In genomic region chr3:196985954-196986885, GRCh38 we compare ENCODE assay signal across 20 cellular contexts. TPM values are rescaled to one million over a fixed set of nuclear protein-coding genes. Genes with fewer than 3 reads are reported as not detected.
DNase-seq lines count a peak whose midpoint lies in the region; FAIRE-seq and TF ChIP-seq lines count a peak whose summit lies in the region.
"Had no signal": no experiment of that assay in that cellular context is flagged by ENCODE, and none has a peak within 500 bp of the region (broad histone marks: within the 10 kb centered on the region; RNA-seq: fewer than 3 reads in every experiment).

No MANE protein-coding gene starts in this region.

- 94% methylated on average over 9 of the region's 9 CpGs; no CpG with 5 or more reads in 1 of the 2 experiments for WGBS in H1 (ENCODE audit: extremely low coverage in 1 of 2, insufficient coverage in 1 of 2, insufficient read length in 1 of 2, insufficient replicate concordance in 2 of 2, low coverage in 1 of 2, low lambda C conversion rate in 2 of 2, missing lambda C conversion rate in 1 of 2), 2 experiments

- no peak overlapping the region for H3K4me3 ChIP-seq in AG04449 (ENCODE audit: low read depth, low read length)
- H3K4me3 ChIP-seq in H1 (ENCODE audit: extremely low read depth in 1 of 4, insufficient read depth in 2 of 4, low read depth in 3 of 4, low read length in 4 of 4): no peak overlapping the region
- H3K4me3 ChIP-seq in neural progenitor cell: no peak overlapping the region
- H3K4me3 ChIP-seq in breast epithelium: no peak overlapping the region
- H3K4me3 ChIP-seq: esophagus squamous epithelium, transverse colon had no signal

- TF ChIP-seq RAD21 in H1 (IDR thresholded peaks at IDR 0.05 in 1 of 2, conservative IDR thresholded peaks at IDR 0.05 in 1 of 2; ENCODE audit: low read depth in 2 of 2, low read length in 2 of 2): no peak

- no peak for TF ChIP-seq EP300 in H1 (IDR thresholded peaks at IDR 0.05; ENCODE audit: borderline replicate concordance in 1 of 2, low read depth in 2 of 2, low read length in 2 of 2)

- H3K9me3 Mint-ChIP-seq in HFFc6: peaks cover 8% of the 10 kb centered on the region
- peaks cover 13% of the 10 kb centered on the region for H3K9me3 Mint-ChIP-seq in neural progenitor cell
- H3K9me3 Mint-ChIP-seq in T-helper 2 cell treated with Interferon-gamma antibody and Interleukin-4, amounts not matched to agents 5 μg/mL and 100 μg/mL, for 36 hours: peaks cover 14% of the 10 kb centered on the region

- H3K4me3 Mint-ChIP-seq in HFFc6: no peak overlapping the region
- no peak overlapping the region for H3K4me3 Mint-ChIP-seq in neural progenitor cell
- H3K4me3 Mint-ChIP-seq in T-helper 2 cell treated with Interferon-gamma antibody and Interleukin-4, amounts not matched to agents 5 μg/mL and 100 μg/mL, for 36 hours: no peak overlapping the region
- H3K4me3 Mint-ChIP-seq: activated CD4-positive, alpha-beta memory T cell treated with anti-CD3 and anti-CD28 coated beads for 36 hours; activated naive CD8-positive, alpha-beta T cell treated with anti-CD3 and anti-CD28 coated beads for 36 hours; nephron; T-helper 1 cell treated with Interleukin-12 subunit alpha and Interleukin-12 subunit beta and Interleukin-4 antibody, amounts not matched to agents 30 μg/mL and 1 μg/mL, for 36 hours had no signal

- no peak for DNase-seq in AG04449 (ENCODE audit: low read depth, low spot score)
- no peak for DNase-seq in HFFc6
- no peak for DNase-seq in H1 (ENCODE audit: low read depth in 1 of 2, low spot score in 2 of 2)
- DNase-seq in neural progenitor cell (ENCODE audit: low spot score): no peak
- DNase-seq in breast epithelium (ENCODE audit: low spot score in 2 of 2): no peak
- no peak for DNase-seq in NCI-H748 (lab: John Stamatoyannopoulos, UW; ENCODE audit: unreplicated experiment)
- DNase-seq in T-helper 2 cell treated with Interferon-gamma antibody and Interleukin-4, amounts not matched to agents 5 μg/mL and 100 μg/mL, for 36 hours (ENCODE audit: low spot score): no peak
- no peak for DNase-seq in activated T-cell treated with anti-CD3 and anti-CD28 coated beads, Interleukin-2, amount 50 U/mL, for 48 hours
- DNase-seq: activated CD4-positive, alpha-beta memory T cell treated with anti-CD3 and anti-CD28 coated beads for 36 hours; activated naive CD8-positive, alpha-beta T cell treated with anti-CD3 and anti-CD28 coated beads for 36 hours; esophagus squamous epithelium; NCI-H1092 treated with DMSO at 0.1 percent for 48 hours; NCI-H524; retina; SHP77; stimulated activated naive CD4-positive, alpha-beta T cell; transverse colon; WERI-Rb-1 had no signal

- H3K4me1 ChIP-seq in H1 (replicated peaks in 1 of 4; ENCODE audit: control insufficient read depth in 3 of 4, insufficient read depth in 4 of 4, low read length in 3 of 4) (no peaks in the 10 kb centered on the region), neural progenitor cell (no peaks in the 10 kb centered on the region), breast epithelium (no peaks in the 10 kb centered on the region)
- H3K4me1 ChIP-seq: esophagus squamous epithelium had no signal

- no peaks in the 10 kb centered on the region for H3K36me3 ChIP-seq in H1 (ENCODE audit: control insufficient read depth in 2 of 4, insufficient read depth in 4 of 4, low read length in 3 of 4)
- no peaks in the 10 kb centered on the region for H3K36me3 ChIP-seq in neural progenitor cell
- H3K36me3 ChIP-seq in breast epithelium: no peaks in the 10 kb centered on the region
- H3K36me3 ChIP-seq: esophagus squamous epithelium, transverse colon, WERI-Rb-1 had no signal

- no peaks in the 10 kb centered on the region for H3K23me2 ChIP-seq in H1 (ENCODE audit: low read depth, low read length)

- H4K20me1 ChIP-seq in H1 (replicated peaks in 1 of 2; ENCODE audit: control insufficient read depth in 1 of 2, insufficient read depth in 2 of 2, low read length in 2 of 2) (peaks cover 0 to 1% of the 10 kb centered on the region in 2 experiments), neural progenitor cell (ENCODE audit: low read depth) (no peaks in the 10 kb centered on the region)

- no peak for TF ChIP-seq POLR2A in H1 (IDR thresholded peaks at IDR 0.05; ENCODE audit: control extremely low read depth in 1 of 2, low read depth in 2 of 2, low read length in 2 of 2)
- TF ChIP-seq POLR2A in breast epithelium (IDR thresholded peaks at IDR 0.05): no peak

- peaks cover 6% of the 10 kb centered on the region; the same call in 1 of the 2 replicates for H3K36me3 Mint-ChIP-seq in HFFc6 (ENCODE audit: low read depth)
- H3K36me3 Mint-ChIP-seq in neural progenitor cell: peaks cover 3% of the 10 kb centered on the region
- H3K36me3 Mint-ChIP-seq in T-helper 2 cell treated with Interferon-gamma antibody and Interleukin-4, amounts not matched to agents 5 μg/mL and 100 μg/mL, for 36 hours (ENCODE audit: low read depth): no peaks in the 10 kb centered on the region
- H3K36me3 Mint-ChIP-seq: activated CD4-positive, alpha-beta memory T cell treated with anti-CD3 and anti-CD28 coated beads for 36 hours had no signal

- peak; percentile 13 for TF ChIP-seq CTCF in AG04449 (IDR thresholded peaks at IDR 0.05; ENCODE audit: insufficient read depth, low read length, missing control alignments)
- TF ChIP-seq CTCF in HFFc6 (IDR thresholded peaks at IDR 0.05): peak; percentile 58
- TF ChIP-seq CTCF in H1 (IDR thresholded peaks at IDR 0.05; ENCODE audit: control extremely low read depth in 1 of 3, insufficient read depth in 1 of 3, low read depth in 1 of 3, low read length in 3 of 3): peak in 1 of 3 experiments; percentile 18; a peak in 2 of 4 replicates
- TF ChIP-seq CTCF in neural progenitor cell (IDR thresholded peaks at IDR 0.05): peak; percentile 9
- no peak for TF ChIP-seq CTCF in breast epithelium (IDR thresholded peaks at IDR 0.05)

- no peak overlapping the region for H2AFZ ChIP-seq in H1 (ENCODE audit: low read length)
- H2AFZ ChIP-seq in neural progenitor cell (replicated peaks): no peak overlapping the region

- H3K9ac ChIP-seq in H1 (replicated peaks in 1 of 4; ENCODE audit: extremely low read depth in 1 of 4, low read depth in 3 of 4, low read length in 3 of 4): no peak overlapping the region
- no peak overlapping the region for H3K9ac ChIP-seq in neural progenitor cell

- H2BK5ac ChIP-seq in H1 (ENCODE audit: low read depth, low read length): no peak overlapping the region

- H3K27ac ChIP-seq in H1 (ENCODE audit: low read depth, low read length) (no peak overlapping the region), neural progenitor cell (no peak overlapping the region), breast epithelium (no peak overlapping the region)
- H3K27ac ChIP-seq: esophagus squamous epithelium, transverse colon, WERI-Rb-1 had no signal

- H3K4me2 ChIP-seq in H1 (ENCODE audit: insufficient read depth in 1 of 2, low read depth in 2 of 2, low read length in 2 of 2): no peak overlapping the region
- no peak overlapping the region for H3K4me2 ChIP-seq in neural progenitor cell

- no peak overlapping the region for H2BK12ac ChIP-seq in H1 (ENCODE audit: low read depth, low read length)

- no peak for FAIRE-seq in H1 (lab: Jason Lieb, UNC)

- no peak overlapping the region for H2BK15ac ChIP-seq in H1 (ENCODE audit: low read length)

- CTCF ChIA-PET in AG04449 (lab: Yijun Ruan, JAX) (interaction anchor here (0.6 to 1.8 kb wide), 4 partner anchors 8 to 18 kb away, joined by 3 to 7 read pairs (median 4); no protein-coding TSS in a partner anchor), H1 (lab: Charles Lee; ENCODE audit: partially characterized antibody) (interaction anchor here (0.7 to 1.5 kb wide), 9 partner anchors 8 to 945 kb away, joined by 3 to 5 read pairs (median 4); no protein-coding TSS in a partner anchor)

- H3K4ac ChIP-seq in H1 (replicated peaks; ENCODE audit: insufficient read length, low read depth, low read length): no peak overlapping the region

- no peak overlapping the region for H3K56ac ChIP-seq in H1 (replicated peaks; ENCODE audit: insufficient read length, low read depth, low read length)

- no peak overlapping the region for H3K23ac ChIP-seq in H1 (ENCODE audit: insufficient read length)

- no peak overlapping the region for H2BK120ac ChIP-seq in H1 (replicated peaks; ENCODE audit: low read depth, low read length)

- H4K8ac ChIP-seq in H1 (ENCODE audit: extremely low read depth, insufficient read depth, low read length): no peak overlapping the region; the same call in 1 of the 2 replicates

- H3K4me1 Mint-ChIP-seq in HFFc6 (ENCODE audit: low read depth) (no peaks in the 10 kb centered on the region), neural progenitor cell (peaks cover 3% of the 10 kb centered on the region)
- no peaks in the 10 kb centered on the region for H3K4me1 Mint-ChIP-seq in T-helper 2 cell treated with Interferon-gamma antibody and Interleukin-4, amounts not matched to agents 5 μg/mL and 100 μg/mL, for 36 hours (ENCODE audit: low read depth)
- H3K4me1 Mint-ChIP-seq: activated naive CD8-positive, alpha-beta T cell treated with anti-CD3 and anti-CD28 coated beads for 36 hours; nephron had no signal

- no peak overlapping the region for H2BK20ac ChIP-seq in H1 (ENCODE audit: low read length)

- H3K79me1 ChIP-seq in H1 (ENCODE audit: low read depth, low read length): no peaks in the 10 kb centered on the region

- H3K27ac Mint-ChIP-seq in HFFc6 (no peak overlapping the region), neural progenitor cell (no peak overlapping the region)
- no peak overlapping the region for H3K27ac Mint-ChIP-seq in T-helper 2 cell treated with Interferon-gamma antibody and Interleukin-4, amounts not matched to agents 5 μg/mL and 100 μg/mL, for 36 hours
- H3K27ac Mint-ChIP-seq: activated CD4-positive, alpha-beta memory T cell treated with anti-CD3 and anti-CD28 coated beads for 36 hours; activated naive CD8-positive, alpha-beta T cell treated with anti-CD3 and anti-CD28 coated beads for 36 hours; nephron; T-helper 1 cell treated with Interleukin-12 subunit alpha and Interleukin-12 subunit beta and Interleukin-4 antibody, amounts not matched to agents 30 μg/mL and 1 μg/mL, for 36 hours had no signal

- H2AK5ac ChIP-seq in H1 (ENCODE audit: low read depth, low read length): no peak overlapping the region

- H3K79me2 ChIP-seq in H1 (ENCODE audit: control insufficient read depth in 1 of 2, insufficient read depth in 2 of 2, low read length in 2 of 2) (no peaks in the 10 kb centered on the region), neural progenitor cell (ENCODE audit: low read depth) (no peaks in the 10 kb centered on the region)

- H3K9me3 ChIP-seq in H1 (ENCODE audit: insufficient read depth in 2 of 2, low read depth in 1 of 2, low read length in 1 of 2) (no peaks in the 10 kb centered on the region), neural progenitor cell (ENCODE audit: low read depth) (no peaks in the 10 kb centered on the region), breast epithelium (no peaks in the 10 kb centered on the region)
- H3K9me3 ChIP-seq: transverse colon had no signal

- H4K5ac ChIP-seq in H1 (ENCODE audit: insufficient read length, low read depth, low read length): no peak overlapping the region

- H3F3A ChIP-seq in neural progenitor cell (ENCODE audit: low read depth): no peaks in the 10 kb centered on the region

- intact Hi-C loops in breast epithelium (cut with DNase I; ENCODE audit: low total_unique reads): no loop called here

- H3K27me3 Mint-ChIP-seq in HFFc6 (ENCODE audit: insufficient read depth): peaks cover 31% of the 10 kb centered on the region
- peaks cover 12% of the 10 kb centered on the region for H3K27me3 Mint-ChIP-seq in neural progenitor cell (ENCODE audit: insufficient read depth, low read depth)
- H3K27me3 Mint-ChIP-seq in T-helper 2 cell treated with Interferon-gamma antibody and Interleukin-4, amounts not matched to agents 5 μg/mL and 100 μg/mL, for 36 hours (ENCODE audit: low read depth): peaks cover 6% of the 10 kb centered on the region

- H4K91ac ChIP-seq in H1 (replicated peaks; ENCODE audit: insufficient read length, low read length): no peak overlapping the region

- POLR2A ChIA-PET in AG04449 (lab: Yijun Ruan, JAX) (no interaction called here), H1 (lab: Charles Lee; ENCODE audit: partially characterized antibody) (no interaction called here)

- no peak overlapping the region for H3K18ac ChIP-seq in H1 (ENCODE audit: extremely low read depth, low read length)

- H3K14ac ChIP-seq in H1 (ENCODE audit: insufficient read length): no peak overlapping the region

- H3K27me3 ChIP-seq in H1 (replicated peaks in 1 of 4; ENCODE audit: control insufficient read depth in 3 of 4, extremely low read depth in 1 of 4, insufficient read depth in 3 of 4, low read length in 3 of 4) (no peaks in the 10 kb centered on the region), neural progenitor cell (no peaks in the 10 kb centered on the region), breast epithelium (no peaks in the 10 kb centered on the region)
- H3K27me3 ChIP-seq: transverse colon had no signal

RNA-seq across cellular contexts. Expression of gene PIGZ, which starts 17.6 kb away (rescaled TPM):
- 1 to 10 TPM; 2.9 to 4.3 (median 3.7) TPM for total RNA-seq in HFFc6 (2021; fragmentation: NEBNext Ultra II Directional; extraction: Animal tissue kit (Norgen Biotek cat#: 25700))
- not detected in 2 replicates for total RNA-seq in H1 (2021; fragmentation: NEBNext Ultra II Directional; extraction: Animal tissue kit (Norgen Biotek cat#: 25700))
- 0.32 and 0.57 TPM in 2 replicates for polyA plus RNA-seq in H1 (2011; rRNA removed)
- polyA plus RNA-seq in H1 (2011; cell fraction: cytosol; rRNA removed): 0.30 TPM
- 0.83 TPM for polyA plus RNA-seq in H1 (2011; cell fraction: nucleus; rRNA removed)
- polyA plus RNA-seq in H1 (2012, experiment 1 of 2): 0.51 to 0.74 TPM (median 0.63 TPM) in 4 replicates
- 0.26 TPM for polyA plus RNA-seq in H1 (2012, experiment 2 of 2)
- polyA plus RNA-seq in H1 (2013, experiment 1 of 2): 0.22 TPM
- 0.15 TPM for polyA plus RNA-seq in H1 (2013, experiment 2 of 2)
- 0.10 and 1.1 TPM in 2 replicates for polyA minus RNA-seq in H1 (2011; rRNA and poly(A)+ RNA removed)
- 0.37 TPM for polyA minus RNA-seq in H1 (2011; cell fraction: cytosol; rRNA and poly(A)+ RNA removed)
- polyA minus RNA-seq in H1 (2011; cell fraction: nucleus; rRNA and poly(A)+ RNA removed): not detected
- total RNA-seq in neural progenitor cell (ENCODE audit: low replicate concordance): 1.2 TPM in 1 of 2 replicates, not detected in the other
- total RNA-seq in breast epithelium: 10 to 100 TPM; 10.5 to 14.4 (median 12.0) TPM

RNA-seq across cellular contexts. Expression of gene MELTF, which starts 43.4 kb away (rescaled TPM):
- 1 to 10 TPM; 1.1 to 3.8 (median 2.5) TPM for total RNA-seq in HFFc6 (2021; fragmentation: NEBNext Ultra II Directional; extraction: Animal tissue kit (Norgen Biotek cat#: 25700))
- total RNA-seq in H1 (2021; fragmentation: NEBNext Ultra II Directional; extraction: Animal tissue kit (Norgen Biotek cat#: 25700)): 3.5 and 3.7 TPM in 2 replicates
- polyA plus RNA-seq in H1 (2011; rRNA removed): 1.7 and 2.7 TPM in 2 replicates
- 2.2 TPM for polyA plus RNA-seq in H1 (2011; cell fraction: cytosol; rRNA removed)
- polyA plus RNA-seq in H1 (2011; cell fraction: nucleus; rRNA removed): 9.6 TPM
- polyA plus RNA-seq in H1 (2012, experiment 1 of 2): 2.1 to 3.7 TPM (median 3.4 TPM) in 4 replicates
- polyA plus RNA-seq in H1 (2012, experiment 2 of 2): 1.1 TPM
- polyA plus RNA-seq in H1 (2013, experiment 1 of 2): 2.9 TPM
- 2.9 TPM for polyA plus RNA-seq in H1 (2013, experiment 2 of 2)
- 1.9 and 2.0 TPM in 2 replicates for polyA minus RNA-seq in H1 (2011; rRNA and poly(A)+ RNA removed)
- 1.5 TPM for polyA minus RNA-seq in H1 (2011; cell fraction: cytosol; rRNA and poly(A)+ RNA removed)
- polyA minus RNA-seq in H1 (2011; cell fraction: nucleus; rRNA and poly(A)+ RNA removed): 7.0 TPM
- total RNA-seq in neural progenitor cell (ENCODE audit: low replicate concordance) (0.28 and 4.2 TPM in 2 replicates), breast epithelium (10 to 100 TPM in 2 of 3 donors, 1 to 10 TPM in 1; 7.2 to 58.2 (median 10.2) TPM)

RNA-seq across cellular contexts. Expression of gene NCBP2, which starts 43.9 kb away (rescaled TPM):
- total RNA-seq in HFFc6 (2021; fragmentation: NEBNext Ultra II Directional; extraction: Animal tissue kit (Norgen Biotek cat#: 25700)): 10 to 100 TPM; 73.6 to 82.2 (median 76.3) TPM
- total RNA-seq in H1 (2021; fragmentation: NEBNext Ultra II Directional; extraction: Animal tissue kit (Norgen Biotek cat#: 25700)): 96.7 and 100 TPM in 2 replicates
- polyA plus RNA-seq in H1 (2011; rRNA removed): 34.1 and 35.4 TPM in 2 replicates
- polyA plus RNA-seq in H1 (2011; cell fraction: cytosol; rRNA removed): 78.7 TPM
- 17.6 TPM for polyA plus RNA-seq in H1 (2011; cell fraction: nucleus; rRNA removed)
- 73.1 to 107 TPM (median 85.0 TPM) in 4 replicates for polyA plus RNA-seq in H1 (2012, experiment 1 of 2)
- 12.1 TPM for polyA plus RNA-seq in H1 (2012, experiment 2 of 2)
- polyA plus RNA-seq in H1 (2013, experiment 1 of 2): 60.4 TPM
- polyA plus RNA-seq in H1 (2013, experiment 2 of 2): 59.2 TPM
- polyA minus RNA-seq in H1 (2011; rRNA and poly(A)+ RNA removed): 29.7 and 40.0 TPM in 2 replicates
- 23.6 TPM for polyA minus RNA-seq in H1 (2011; cell fraction: cytosol; rRNA and poly(A)+ RNA removed)
- 23.0 TPM for polyA minus RNA-seq in H1 (2011; cell fraction: nucleus; rRNA and poly(A)+ RNA removed)
- total RNA-seq in neural progenitor cell (ENCODE audit: low replicate concordance) (68.4 and 80.8 TPM in 2 replicates), breast epithelium (10 to 100 TPM; 40.8 to 44.9 (median 42.6) TPM)

Comparison
In these comparisons a context has a peak if more than half of its experiments do, and no peak if none do; other contexts are left out.
1. CTCF ChIP-seq: peak in AG04449 (single experiment), HFFc6 (single experiment) and neural progenitor cell (single experiment); none in breast epithelium (0 of 3).